9 cellular contexts compared by ENCODE assay signal in genomic region chrX:63761639-63762038, GRCh38. TPM values are rescaled to one million over a fixed set of nuclear protein-coding genes. Genes with fewer than 3 reads are reported as not detected.
DNase-seq lines count a peak whose midpoint lies in the region; ATAC-seq and TF ChIP-seq lines count a peak whose summit lies in the region.
"Had no signal": no experiment of that assay in that cellular context is flagged by ENCODE, and none has a peak within 500 bp of the region (broad histone marks: within the 10 kb centered on the region; RNA-seq: fewer than 3 reads in every experiment).

No MANE protein-coding gene starts in this region.

- H3K9me3 Mint-ChIP-seq in immature natural killer cell: no peaks in the 10 kb centered on the region
- peaks cover 23% of the 10 kb centered on the region for H3K9me3 Mint-ChIP-seq in mesothelial cell of epicardium
- H3K9me3 Mint-ChIP-seq in activated T-helper 2 cell treated with anti-CD3 and anti-CD28 coated beads, Interferon-gamma antibody, Interleukin-2, Interleukin-4, amounts not matched to agents 10 μg/mL and 5 μg/mL and 100 μg/mL, durations not matched to agents 14 hours and 24 hours and 36 hours: no peaks in the 10 kb centered on the region

- peaks cover 3 to 8% of the 10 kb centered on the region in 2 donors for H3K4me1 Mint-ChIP-seq in immature natural killer cell
- H3K4me1 Mint-ChIP-seq in mesothelial cell of epicardium: no peaks in the 10 kb centered on the region
- peaks cover 15% of the 10 kb centered on the region for H3K4me1 Mint-ChIP-seq in activated T-helper 2 cell treated with anti-CD3 and anti-CD28 coated beads, Interferon-gamma antibody, Interleukin-2, Interleukin-4, amounts not matched to agents 10 μg/mL and 5 μg/mL and 100 μg/mL, durations not matched to agents 14 hours and 24 hours and 36 hours (ENCODE audit: low read depth)

- DNase-seq in immature natural killer cell (peak; percentile 32 to 45 (median 38)), NCI-H2171 treated with DMSO at 0.1 percent for 48 hours (lab: John Stamatoyannopoulos, UW) (no peak), DMS53 (lab: John Stamatoyannopoulos, UW) (no peak), mesothelial cell of epicardium (ENCODE audit: low spot score in 2 of 2, unreplicated experiment in 2 of 2) (no peak)
- no peak for DNase-seq in activated T-helper 2 cell treated with anti-CD3 and anti-CD28 coated beads, Interferon-gamma antibody, Interleukin-2, Interleukin-4, amounts not matched to agents 10 μg/mL and 5 μg/mL and 100 μg/mL, durations not matched to agents 14 hours and 24 hours and 36 hours (ENCODE audit: low spot score)
- DNase-seq: SIG-M5 had no signal

- H3K27me3 Mint-ChIP-seq in immature natural killer cell (ENCODE audit: low read depth in 3 of 3) (peaks cover 0 to under 1% (median 0%) of the 10 kb centered on the region in 3 donors), mesothelial cell of epicardium (ENCODE audit: low read depth) (no peaks in the 10 kb centered on the region)
- no peaks in the 10 kb centered on the region for H3K27me3 Mint-ChIP-seq in activated T-helper 2 cell treated with anti-CD3 and anti-CD28 coated beads, Interferon-gamma antibody, Interleukin-2, Interleukin-4, amounts not matched to agents 10 μg/mL and 5 μg/mL and 100 μg/mL, durations not matched to agents 14 hours and 24 hours and 36 hours (ENCODE audit: low read depth)

- TF ChIP-seq CTCF in mesothelial cell of epicardium (IDR thresholded peaks at IDR 0.05; ENCODE audit: unreplicated experiment): no peak

- peak overlapping the region in 5 of 6 donors; percentile 12 to 74 (median 54) for H3K27ac Mint-ChIP-seq in immature natural killer cell
- no peak overlapping the region for H3K27ac Mint-ChIP-seq in mesothelial cell of epicardium
- no peak overlapping the region for H3K27ac Mint-ChIP-seq in activated T-helper 2 cell treated with anti-CD3 and anti-CD28 coated beads, Interferon-gamma antibody, Interleukin-2, Interleukin-4, amounts not matched to agents 10 μg/mL and 5 μg/mL and 100 μg/mL, durations not matched to agents 14 hours and 24 hours and 36 hours

- H3K36me3 Mint-ChIP-seq in immature natural killer cell (no peaks in the 10 kb centered on the region), mesothelial cell of epicardium (no peaks in the 10 kb centered on the region)
- no peaks in the 10 kb centered on the region for H3K36me3 Mint-ChIP-seq in activated T-helper 2 cell treated with anti-CD3 and anti-CD28 coated beads, Interferon-gamma antibody, Interleukin-2, Interleukin-4, amounts not matched to agents 10 μg/mL and 5 μg/mL and 100 μg/mL, durations not matched to agents 14 hours and 24 hours and 36 hours (ENCODE audit: low read depth)

- intact Hi-C loops in activated T-helper 2 cell treated with anti-CD3 and anti-CD28 coated beads, Interferon-gamma antibody, Interleukin-2, Interleukin-4, amounts not matched to agents 10 μg/mL and 5 μg/mL and 100 μg/mL, durations not matched to agents 14 hours and 24 hours and 36 hours (cut with micrococcal nuclease): no loop called here

- ATAC-seq in GM18508 (IDR thresholded peaks at IDR 0.05; ENCODE audit: insufficient read depth, unreplicated experiment) (peak; percentile 68), GM21576 (IDR thresholded peaks at IDR 0.05; ENCODE audit: unreplicated experiment) (peak; percentile 82), HG03469 (IDR thresholded peaks at IDR 0.05; ENCODE audit: unreplicated experiment) (peak; percentile 73)

- peak overlapping the region in 1 of 5 donors; percentile 71 for H3K4me3 Mint-ChIP-seq in immature natural killer cell
- H3K4me3 Mint-ChIP-seq in mesothelial cell of epicardium: no peak overlapping the region
- H3K4me3 Mint-ChIP-seq in activated T-helper 2 cell treated with anti-CD3 and anti-CD28 coated beads, Interferon-gamma antibody, Interleukin-2, Interleukin-4, amounts not matched to agents 10 μg/mL and 5 μg/mL and 100 μg/mL, durations not matched to agents 14 hours and 24 hours and 36 hours (ENCODE audit: low read depth): no peak overlapping the region

RNA-seq across cellular contexts. Expression of gene ARHGEF9, which starts 23.4 kb away (rescaled TPM):
- polyA plus RNA-seq in immature natural killer cell: 10 to 100 TPM; 13.3 to 21.2 (median 15.5) TPM
- 28.6 to 30.2 TPM (median 29.5 TPM) in 3 replicates for total RNA-seq in mesothelial cell of epicardium
- total RNA-seq in activated T-helper 2 cell treated with anti-CD3 and anti-CD28 coated beads, Interferon-gamma antibody, Interleukin-2, Interleukin-4, amounts not matched to agents 10 μg/mL and 5 μg/mL and 100 μg/mL, durations not matched to agents 14 hours and 24 hours and 36 hours: 19.8 and 20.4 TPM in 2 replicates

Comparison
In these comparisons a context has a peak if more than half of its experiments do, and no peak if none do; other contexts are left out.
1. DNase-seq: peak in immature natural killer cell (3 of 3); none in NCI-H2171 treated with DMSO at 0.1 percent for 48 hours (single experiment), DMS53 (single experiment), mesothelial cell of epicardium (0 of 2) and activated T-helper 2 cell treated with anti-CD3 and anti-CD28 coated beads, Interferon-gamma antibody, Interleukin-2, Interleukin-4, amounts not matched to agents 10 μg/mL and 5 μg/mL and 100 μg/mL, durations not matched to agents 14 hours and 24 hours and 36 hours (single experiment).
2. H3K27ac Mint-ChIP-seq: peak in immature natural killer cell (5 of 6); none in mesothelial cell of epicardium (single experiment) and activated T-helper 2 cell treated with anti-CD3 and anti-CD28 coated beads, Interferon-gamma antibody, Interleukin-2, Interleukin-4, amounts not matched to agents 10 μg/mL and 5 μg/mL and 100 μg/mL, durations not matched to agents 14 hours and 24 hours and 36 hours (single experiment).
3. Peak in every context shown above with its lines, with median percentiles within 50 percentile points of each other: ATAC-seq.